In the genomic region with DNA sequence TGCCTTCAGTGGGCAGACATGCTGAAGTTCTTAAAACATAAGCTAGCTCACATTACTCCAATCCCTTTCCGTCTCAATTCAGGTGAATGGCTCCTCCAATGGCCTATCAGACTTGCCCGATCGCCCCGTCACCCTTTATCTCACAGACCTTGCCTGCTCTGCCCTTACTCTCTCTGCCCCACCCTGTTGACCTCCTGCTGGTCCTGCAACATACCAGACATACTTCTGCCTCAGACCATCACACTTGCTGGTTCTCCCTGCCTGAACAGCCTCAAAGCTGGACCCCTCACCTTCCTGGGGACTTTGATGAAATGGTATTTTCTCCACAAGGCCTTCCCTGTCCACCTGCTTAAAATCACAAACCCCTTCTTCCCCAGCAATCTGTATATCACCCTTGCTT, we compare ENCODE assay signal across 34 cellular contexts.
A peak's percentile ranks its signal among the peaks of the same experiment; 100 is the strongest.
DNase-seq lines count a peak whose midpoint lies in the region; ATAC-seq and TF ChIP-seq lines count a peak whose summit lies in the region.
"Had no signal": no experiment of that assay in that cellular context is flagged by ENCODE, and none has a peak within 500 bp of the region (broad histone marks: within the 10 kb centered on the region; RNA-seq: fewer than 3 reads in every experiment).

No MANE protein-coding gene starts in this region.

- H3K4me1 Mint-ChIP-seq in H9 (peaks cover 20 to 22% of the 10 kb centered on the region in 2 experiments), endodermal cell (peaks cover 11% of the 10 kb centered on the region)
- H3K4me1 Mint-ChIP-seq: activated CD4-positive, alpha-beta memory T cell treated with anti-CD3 and anti-CD28 coated beads, Interleukin-2, amount 10 ng/mL, durations not matched to agents 7 days and 5 days; memory B cell had no signal

- no peaks in the 10 kb centered on the region for H3K79me2 ChIP-seq in H9 (ENCODE audit: insufficient read depth, low read length)

- no peak overlapping the region for H3K23ac ChIP-seq in H9 (ENCODE audit: insufficient read length, low read depth, low read length)

- H2AFZ ChIP-seq in H9 (ENCODE audit: low read length): no peak overlapping the region

- H3K4me3 ChIP-seq in endodermal cell (ENCODE audit: low read length) (no peak overlapping the region), lower lobe of right lung (no peak overlapping the region), upper lobe of right lung (no peak overlapping the region)
- H3K4me3 ChIP-seq: coronary artery, prostate gland, sigmoid colon, thyroid gland had no signal

- H4K8ac ChIP-seq in H9 (replicated peaks; ENCODE audit: insufficient read length, low read depth, low read length): no peak overlapping the region

- no peaks in the 10 kb centered on the region for H3K79me1 ChIP-seq in H9 (ENCODE audit: insufficient read depth, low read depth, low read length, poor library complexity, severe bottlenecking)

- H3K27me3 ChIP-seq in H9 (ENCODE audit: insufficient read depth, low read length): no peaks in the 10 kb centered on the region
- H3K27me3 ChIP-seq in endodermal cell (ENCODE audit: control insufficient read depth, insufficient read depth, low read length, poor library complexity, severe bottlenecking): no peaks in the 10 kb centered on the region
- no peaks in the 10 kb centered on the region for H3K27me3 ChIP-seq in lower lobe of right lung (ENCODE audit: low read depth)
- H3K27me3 ChIP-seq in upper lobe of right lung: no peaks in the 10 kb centered on the region
- H3K27me3 ChIP-seq: sigmoid colon, thyroid gland had no signal

- no peak overlapping the region for H3K4ac ChIP-seq in H9 (ENCODE audit: low read depth, low read length)

- no peak overlapping the region for H4K5ac ChIP-seq in H9 (ENCODE audit: insufficient read length, low read depth, low read length)

- H3K27ac ChIP-seq in H9 (ENCODE audit: insufficient read length, low read depth, low read length): no peak overlapping the region
- H3K27ac ChIP-seq in endodermal cell (ENCODE audit: low read depth, low read length): no peak overlapping the region
- H3K27ac ChIP-seq in lower lobe of right lung: no peak overlapping the region
- H3K27ac ChIP-seq in upper lobe of right lung: no peak overlapping the region
- H3K27ac ChIP-seq: C4-2B, coronary artery, prostate gland, sigmoid colon, thyroid gland had no signal

- H4K20me1 ChIP-seq in H9 (ENCODE audit: control insufficient read depth, insufficient read depth, insufficient read length): no peaks in the 10 kb centered on the region

- H3K9me3 Mint-ChIP-seq in H9 (no peaks in the 10 kb centered on the region), endodermal cell (peaks cover 4% of the 10 kb centered on the region)
- H3K9me3 Mint-ChIP-seq: activated CD4-positive, alpha-beta memory T cell treated with anti-CD3 and anti-CD28 coated beads, Interleukin-2, amount 10 ng/mL, durations not matched to agents 7 days and 5 days; activated naive CD4-positive, alpha-beta T cell treated with anti-CD3 and anti-CD28 coated beads for 36 hours; activated T-helper 1 cell treated with anti-CD3 and anti-CD28 coated beads, Interleukin-12 subunit alpha, Interleukin-12 subunit beta, Interleukin-2, Interleukin-4 antibody, amounts not matched to agents 30 ng/mL and 10 ng/mL and 1 ng/mL, durations not matched to agents 14 hours and 24 hours and 36 hours; effector memory CD8-positive, alpha-beta T cell had no signal

- intact Hi-C loops in lower lobe of right lung (cut with DNase I) (no loop called here), upper lobe of right lung (cut with DNase I) (no loop called here)

- H3K4me1 ChIP-seq in H9 (ENCODE audit: insufficient read depth, low read length) (peaks cover 4% of the 10 kb centered on the region; the same call in 1 of the 2 replicates), endodermal cell (ENCODE audit: control insufficient read depth, insufficient read depth, low read length) (no peaks in the 10 kb centered on the region), lower lobe of right lung (no peaks in the 10 kb centered on the region), upper lobe of right lung (no peaks in the 10 kb centered on the region)

- H3K27me3 Mint-ChIP-seq in H9 (ENCODE audit: low read depth): no peaks in the 10 kb centered on the region
- H3K27me3 Mint-ChIP-seq in endodermal cell (ENCODE audit: insufficient read depth): peaks cover 7% of the 10 kb centered on the region
- H3K27me3 Mint-ChIP-seq: activated CD4-positive, alpha-beta memory T cell treated with anti-CD3 and anti-CD28 coated beads, Interleukin-2, amount 10 ng/mL, durations not matched to agents 7 days and 5 days; effector memory CD8-positive, alpha-beta T cell; memory B cell had no signal

- H3K18ac ChIP-seq in H9 (ENCODE audit: insufficient read length, low read depth, low read length): no peak overlapping the region

- no peak overlapping the region for H2BK15ac ChIP-seq in H9 (ENCODE audit: low read depth, low read length)

- H4K91ac ChIP-seq in H9 (ENCODE audit: insufficient read length, low read depth, low read length): no peak overlapping the region

- H3K14ac ChIP-seq in H9 (ENCODE audit: insufficient read depth, low read length): no peak overlapping the region

- WGBS in H9 (ENCODE audit: extremely low coverage, insufficient read length, low lambda C conversion rate): no CpG with 5 or more reads among the region's 4 CpGs
- WGBS in endodermal cell (ENCODE audit: insufficient coverage in 1 of 2, insufficient read length in 1 of 2), 2 experiments: 47% methylated on average over 4 of the region's 4 CpGs; no CpG with 5 or more reads in 1 of the 2 experiments

- peak overlapping the region in 2 of 3 experiments; percentile 42 to 59; a peak in 4 of 7 replicates for H3K27ac Mint-ChIP-seq in H9
- H3K27ac Mint-ChIP-seq in endodermal cell: peak overlapping the region; percentile 82
- H3K27ac Mint-ChIP-seq: activated CD4-positive, alpha-beta memory T cell treated with anti-CD3 and anti-CD28 coated beads, Interleukin-2, amount 10 ng/mL, durations not matched to agents 7 days and 5 days; activated naive CD4-positive, alpha-beta T cell treated with anti-CD3 and anti-CD28 coated beads for 36 hours; activated T-helper 1 cell treated with anti-CD3 and anti-CD28 coated beads, Interleukin-12 subunit alpha, Interleukin-12 subunit beta, Interleukin-2, Interleukin-4 antibody, amounts not matched to agents 30 ng/mL and 10 ng/mL and 1 ng/mL, durations not matched to agents 14 hours and 24 hours and 36 hours; effector memory CD8-positive, alpha-beta T cell; memory B cell had no signal

- TF ChIP-seq CTCF in H9 (conservative IDR thresholded peaks at IDR 0.05) (no peak), endodermal cell (conservative IDR thresholded peaks at IDR 0.05) (no peak), lower lobe of right lung (IDR thresholded peaks at IDR 0.05) (no peak), upper lobe of right lung (IDR thresholded peaks at IDR 0.05) (no peak)

- H3K4me2 ChIP-seq in H9 (ENCODE audit: insufficient read depth, insufficient read length, low read length): no peak overlapping the region

- no peak overlapping the region for H2BK5ac ChIP-seq in H9 (ENCODE audit: insufficient read length, low read length)

- H2AK5ac ChIP-seq in H9 (ENCODE audit: insufficient read length, low read length): no peak overlapping the region

- H3K9me3 ChIP-seq in H9 (ENCODE audit: control insufficient read depth, low read depth, low read length): no peaks in the 10 kb centered on the region
- H3K9me3 ChIP-seq in endodermal cell (ENCODE audit: control insufficient read depth, low read length): no peaks in the 10 kb centered on the region
- no peaks in the 10 kb centered on the region for H3K9me3 ChIP-seq in lower lobe of right lung
- H3K9me3 ChIP-seq in upper lobe of right lung: no peaks in the 10 kb centered on the region
- H3K9me3 ChIP-seq: prostate gland, sigmoid colon, thyroid gland had no signal

- H3K36me3 Mint-ChIP-seq in H9 (ENCODE audit: insufficient read depth in 1 of 3, low read depth in 3 of 3): no peaks in the 10 kb centered on the region
- no peaks in the 10 kb centered on the region for H3K36me3 Mint-ChIP-seq in endodermal cell (ENCODE audit: low read depth)
- H3K36me3 Mint-ChIP-seq: memory B cell had no signal

- no peaks in the 10 kb centered on the region for H3K23me2 ChIP-seq in H9 (ENCODE audit: insufficient read length, low read depth, low read length, poor library complexity, severe bottlenecking)

- peak; percentile 92 for DNase-seq in H9
- peak; percentile 97 for DNase-seq in endodermal cell
- no peak for DNase-seq in lower lobe of right lung
- no peak for DNase-seq in upper lobe of right lung
- no peak for DNase-seq in NCI-H345 (lab: John Stamatoyannopoulos, UW)
- no peak for DNase-seq in Ammon's horn (ENCODE audit: low spot score)
- DNase-seq: activated CD4-positive, alpha-beta memory T cell treated with anti-CD3 and anti-CD28 coated beads, Interleukin-2, amount 10 ng/mL, durations not matched to agents 7 days and 5 days; activated CD8-positive, alpha-beta memory T cell treated with anti-CD3 and anti-CD28 coated beads, Interleukin-2, amount 50 U/mL, for 4 hours; activated naive CD4-positive, alpha-beta T cell treated with anti-CD3 and anti-CD28 coated beads for 36 hours; caudate nucleus; COR-L47; effector memory CD8-positive, alpha-beta T cell; erythroblast; head of caudate nucleus; Kasumi-1; left colon; MV-4-11; NCI-H1436; NCI-H2081; NCI-H226; NCI-H748 treated with DMSO at 0.1 percent for 48 hours; nucleus accumbens; Right ventricle myocardium superior; sigmoid colon; stimulated activated CD4-positive, alpha-beta T cell treated with anti-CD3 and anti-CD28 coated beads, Interleukin-12 subunit alpha, Interleukin-12 subunit beta, amount 100 ng/mL, for 4 hours; stimulated activated CD4-positive, alpha-beta T cell treated with anti-CD3 and anti-CD28 coated beads, Interleukin-2, amount 100 ng/mL, for 48 hours had no signal

- H3K36me3 ChIP-seq in endodermal cell (ENCODE audit: control insufficient read depth, insufficient read depth, low read length) (no peaks in the 10 kb centered on the region), lower lobe of right lung (no peaks in the 10 kb centered on the region), upper lobe of right lung (no peaks in the 10 kb centered on the region)
- H3K36me3 ChIP-seq: prostate gland, sigmoid colon, thyroid gland had no signal

- ATAC-seq in lower lobe of right lung: peak; percentile 59
- peak; percentile 76 for ATAC-seq in upper lobe of right lung
- ATAC-seq in GM21717 (IDR thresholded peaks at IDR 0.05; ENCODE audit: unreplicated experiment): no peak
- ATAC-seq: effector memory CD8-positive, alpha-beta T cell; left colon; Panc1 had no signal

- H3K4me3 Mint-ChIP-seq in H9 (no peak overlapping the region), endodermal cell (no peak overlapping the region)
- H3K4me3 Mint-ChIP-seq: activated CD4-positive, alpha-beta memory T cell treated with anti-CD3 and anti-CD28 coated beads, Interleukin-2, amount 10 ng/mL, durations not matched to agents 7 days and 5 days; activated naive CD4-positive, alpha-beta T cell treated with anti-CD3 and anti-CD28 coated beads for 36 hours; activated T-helper 1 cell treated with anti-CD3 and anti-CD28 coated beads, Interleukin-12 subunit alpha, Interleukin-12 subunit beta, Interleukin-2, Interleukin-4 antibody, amounts not matched to agents 30 ng/mL and 10 ng/mL and 1 ng/mL, durations not matched to agents 14 hours and 24 hours and 36 hours; effector memory CD8-positive, alpha-beta T cell; memory B cell had no signal

- no peak overlapping the region for H3K56ac ChIP-seq in H9 (ENCODE audit: insufficient read length, low read depth, low read length)

- no peak overlapping the region for H2BK20ac ChIP-seq in H9 (ENCODE audit: low read depth, low read length, poor library complexity, severe bottlenecking)

- H3T11ph ChIP-seq in H9 (ENCODE audit: low read length): no peak overlapping the region

- H2BK120ac ChIP-seq in H9 (ENCODE audit: low read depth, low read length, poor library complexity, severe bottlenecking): no peak overlapping the region

- no peak overlapping the region for H2BK12ac ChIP-seq in H9 (ENCODE audit: insufficient read length, low read depth, low read length)

- H3K9ac ChIP-seq in H9 (ENCODE audit: extremely low read depth, insufficient read length, low read length) (no peak overlapping the region), endodermal cell (ENCODE audit: extremely low read depth, low read length, poor library complexity, severe bottlenecking) (no peak overlapping the region)

Comparison
In these comparisons a context has a peak if more than half of its experiments do, and no peak if none do; other contexts are left out.
1. DNase-seq: peak in H9 (single experiment) and endodermal cell (single experiment); none in lower lobe of right lung (single experiment), upper lobe of right lung (single experiment), NCI-H345 (single experiment) and Ammon's horn (single experiment).